In genomic region chr6:17912521-17912920, GRCh38 we compare ENCODE assay signal across 19 cellular contexts.
DNase-seq lines count a peak whose midpoint lies in the region; ATAC-seq and TF ChIP-seq lines count a peak whose summit lies in the region.
"Had no signal": no experiment of that assay in that cellular context is flagged by ENCODE, and none has a peak within 500 bp of the region (broad histone marks: within the 10 kb centered on the region; RNA-seq: fewer than 3 reads in every experiment).

No MANE protein-coding gene starts in this region.

- H3K27ac Mint-ChIP-seq in GM23338 (no peak overlapping the region), WTC11 (peak overlapping the region; percentile 14; the same call in 1 of the 2 replicates)
- H3K27ac Mint-ChIP-seq: B cell; CD4-positive, CD25-positive, alpha-beta regulatory T cell; CD8-positive, alpha-beta T cell had no signal

- no peak overlapping the region for H3K9ac ChIP-seq in HUES48 (ENCODE audit: low read depth, low read length)
- H3K9ac ChIP-seq: BLaER1 had no signal

- ATAC-seq in GM23338 (no peak), WTC11 (no peak), gastrocnemius medialis (no peak), GM19395 (IDR thresholded peaks at IDR 0.05; ENCODE audit: unreplicated experiment) (no peak)
- ATAC-seq: CD8-positive, alpha-beta T cell; GM12878 had no signal

- intact Hi-C loops in gastrocnemius medialis (cut with DNase I; ENCODE audit: low total_unique reads): no loop called here

- no peaks in the 10 kb centered on the region for H3K9me3 ChIP-seq in HUES48 (ENCODE audit: control insufficient read depth, insufficient read depth, low read length)
- H3K9me3 ChIP-seq in gastrocnemius medialis: no peaks in the 10 kb centered on the region
- H3K9me3 ChIP-seq: HAP-1 had no signal

- H4K20me1 ChIP-seq in GM23338 (replicated peaks; ENCODE audit: insufficient read depth): 0 out of 2 replicates have a peak, but pooled peaks cover 2% of the 10 kb centered on the region
- H4K20me1 ChIP-seq: BLaER1 had no signal

- 0 out of 2 replicates have a peak, but pooled peaks cover 4% of the 10 kb centered on the region for H3F3A ChIP-seq in GM23338 (replicated peaks; ENCODE audit: low read depth)

- no peaks in the 10 kb centered on the region for H3K27me3 ChIP-seq in GM23338 (ENCODE audit: insufficient read depth)
- no peaks in the 10 kb centered on the region for H3K27me3 ChIP-seq in HUES48 (ENCODE audit: control insufficient read depth, insufficient read depth, low read length)
- no peaks in the 10 kb centered on the region for H3K27me3 ChIP-seq in gastrocnemius medialis
- H3K27me3 ChIP-seq: BLaER1 had no signal

- CTCF ChIA-PET in WTC11 (lab: Charles Lee): interaction anchor here (0.6 to 2.3 kb wide), 3 partner anchors 11 to 209 kb away, joined by 4 to 10 read pairs (median 8); partner anchors contain the start of gene NHLRC1

- H3K36me3 ChIP-seq in GM23338 (ENCODE audit: insufficient read depth) (no peaks in the 10 kb centered on the region), HUES48 (ENCODE audit: control insufficient read depth, insufficient read depth, low read length) (no peaks in the 10 kb centered on the region), gastrocnemius medialis (no peaks in the 10 kb centered on the region)
- H3K36me3 ChIP-seq: BLaER1, HAP-1 had no signal

- H3K4me1 Mint-ChIP-seq in GM23338 (peaks cover 30% of the 10 kb centered on the region), WTC11 (peaks cover 30% of the 10 kb centered on the region)
- H3K4me1 Mint-ChIP-seq: CD4-positive, CD25-positive, alpha-beta regulatory T cell had no signal

- peaks cover 36% of the 10 kb centered on the region for H3K4me1 ChIP-seq in GM23338 (ENCODE audit: insufficient read depth)
- peaks cover 33% of the 10 kb centered on the region for H3K4me1 ChIP-seq in HUES48 (ENCODE audit: control insufficient read depth, insufficient read depth, low read length)
- peaks cover 58 to 73% of the 10 kb centered on the region in 2 donors for H3K4me1 ChIP-seq in gastrocnemius medialis
- H3K4me1 ChIP-seq: HAP-1 had no signal

- no peak overlapping the region for H2AFZ ChIP-seq in GM23338

- peak overlapping the region; percentile 56 for H3K4me2 ChIP-seq in GM23338
- H3K4me2 ChIP-seq: BLaER1 had no signal

- in situ Hi-C loops in gastrocnemius medialis (cut with MboI; ENCODE audit: low sequenced_read_pairs in 4 of 4): no loop called here

- H3K4me3 ChIP-seq in GM23338 (no peak overlapping the region), HUES48 (ENCODE audit: low read depth, low read length) (no peak overlapping the region; the same call in 1 of the 2 replicates), gastrocnemius medialis (no peak overlapping the region)
- H3K4me3 ChIP-seq: BLaER1, GM12878, HAP-1 had no signal

- no peak for TF ChIP-seq POLR2A in gastrocnemius medialis (IDR thresholded peaks at IDR 0.05)

- no peak overlapping the region for H3K4me3 Mint-ChIP-seq in GM23338
- no peak overlapping the region for H3K4me3 Mint-ChIP-seq in WTC11
- H3K4me3 Mint-ChIP-seq: B cell; CD4-positive, CD25-positive, alpha-beta regulatory T cell; CD8-positive, alpha-beta T cell had no signal

- H3K9me3 Mint-ChIP-seq in GM23338: no peaks in the 10 kb centered on the region
- peaks cover 4% of the 10 kb centered on the region for H3K9me3 Mint-ChIP-seq in WTC11
- H3K9me3 Mint-ChIP-seq: CD4-positive, CD25-positive, alpha-beta regulatory T cell; CD8-positive, alpha-beta T cell had no signal

- H3K27ac ChIP-seq in GM23338 (ENCODE audit: low read depth) (peak overlapping the region; percentile 30; the same call in 1 of the 2 replicates), HUES48 (ENCODE audit: low read depth, low read length) (peak overlapping the region; percentile 56), gastrocnemius medialis (peak overlapping the region in 3 of 4 donors; percentile 16 to 89 (median 32))
- H3K27ac ChIP-seq: BLaER1, C4-2B had no signal

- H3K36me3 Mint-ChIP-seq in GM23338 (ENCODE audit: low read depth): peaks cover 2% of the 10 kb centered on the region; the same call in 1 of the 3 replicates
- H3K36me3 Mint-ChIP-seq in WTC11: peaks cover 4% of the 10 kb centered on the region; the same call in 1 of the 2 replicates
- H3K36me3 Mint-ChIP-seq: CD4-positive, CD25-positive, alpha-beta regulatory T cell; CD8-positive, alpha-beta T cell had no signal

- H3K27me3 Mint-ChIP-seq in GM23338 (ENCODE audit: insufficient read depth, low read depth, poor library complexity) (peaks cover 2% of the 10 kb centered on the region), WTC11 (ENCODE audit: low read depth) (no peaks in the 10 kb centered on the region)
- H3K27me3 Mint-ChIP-seq: B cell had no signal

- H3K79me2 ChIP-seq in GM23338 (replicated peaks; ENCODE audit: insufficient read depth): peaks cover 83% of the 10 kb centered on the region

- no peak for TF ChIP-seq CTCF in GM23338 (conservative IDR thresholded peaks at IDR 0.05; ENCODE audit: low read depth in 2 of 2)
- no peak for TF ChIP-seq CTCF in WTC11 (IDR thresholded peaks at IDR 0.05)
- TF ChIP-seq CTCF in gastrocnemius medialis (IDR thresholded peaks at IDR 0.05 in 4 of 5, conservative IDR thresholded peaks at IDR 0.05 in 1 of 5): no peak

- DNase-seq in GM23338 (ENCODE audit: low spot score): no peak
- DNase-seq in WTC11 (ENCODE audit: low spot score): no peak
- no peak for DNase-seq in gastrocnemius medialis
- no peak for DNase-seq in HK-2 (ENCODE audit: unreplicated experiment)
- DNase-seq in AG08396 (ENCODE audit: low spot score): no peak
- DNase-seq: CD4-positive, CD25-positive, alpha-beta regulatory T cell; CD8-positive, alpha-beta T cell; DMS 273 treated with DMSO at 0.1 percent for 48 hours; DMS79; EL; GDM1; GOT3 had no signal

- H3K9me2 ChIP-seq in GM23338 (ENCODE audit: insufficient read depth): no peaks in the 10 kb centered on the region

- POLR2A ChIA-PET in WTC11 (lab: Charles Lee): no interaction called here

TF ChIP-seq in GM23338, 12 proteins besides CTCF, POLR2A, EP300 and RAD21 (continues in another document):
- TF ChIP-seq CREB1 (CRISPR knock-in tag; IDR thresholded peaks at IDR 0.05; ENCODE audit: low read depth): no peak
- TF ChIP-seq POLR2AphosphoS5 (IDR thresholded peaks at IDR 0.05; ENCODE audit: low read depth): no peak
- no peak for TF ChIP-seq NANOG (IDR thresholded peaks at IDR 0.05; ENCODE audit: borderline replicate concordance)
- TF ChIP-seq EZH2phosphoT487 (IDR thresholded peaks at IDR 0.05; ENCODE audit: unreplicated experiment): no peak
- no peak for TF ChIP-seq ETS1 (IDR thresholded peaks at IDR 0.05)
- no peak for TF ChIP-seq EZH2 (IDR thresholded peaks at IDR 0.05; ENCODE audit: low read depth, unreplicated experiment)

TF ChIP-seq in WTC11, 78 proteins besides CTCF, POLR2A, EP300 and RAD21 (continues in another document):
- TF ChIP-seq, protein P1, sequence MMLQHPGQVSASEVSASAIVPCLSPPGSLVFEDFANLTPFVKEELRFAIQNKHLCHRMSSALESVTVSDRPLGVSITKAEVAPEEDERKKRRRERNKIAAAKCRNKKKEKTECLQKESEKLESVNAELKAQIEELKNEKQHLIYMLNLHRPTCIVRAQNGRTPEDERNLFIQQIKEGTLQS (CRISPR knock-in tag; conservative IDR thresholded peaks at IDR 0.05): no peak
- TF ChIP-seq, protein P2, sequence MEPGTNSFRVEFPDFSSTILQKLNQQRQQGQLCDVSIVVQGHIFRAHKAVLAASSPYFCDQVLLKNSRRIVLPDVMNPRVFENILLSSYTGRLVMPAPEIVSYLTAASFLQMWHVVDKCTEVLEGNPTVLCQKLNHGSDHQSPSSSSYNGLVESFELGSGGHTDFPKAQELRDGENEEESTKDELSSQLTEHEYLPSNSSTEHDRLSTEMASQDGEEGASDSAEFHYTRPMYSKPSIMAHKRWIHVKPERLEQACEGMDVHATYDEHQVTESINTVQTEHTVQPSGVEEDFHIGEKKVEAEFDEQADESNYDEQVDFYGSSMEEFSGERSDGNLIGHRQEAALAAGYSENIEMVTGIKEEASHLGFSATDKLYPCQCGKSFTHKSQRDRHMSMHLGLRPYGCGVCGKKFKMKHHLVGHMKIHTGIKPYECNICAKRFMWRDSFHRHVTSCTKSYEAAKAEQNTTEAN (CRISPR knock-in tag; IDR thresholded peaks at IDR 0.05): no peak
- TF ChIP-seq, protein P3, sequence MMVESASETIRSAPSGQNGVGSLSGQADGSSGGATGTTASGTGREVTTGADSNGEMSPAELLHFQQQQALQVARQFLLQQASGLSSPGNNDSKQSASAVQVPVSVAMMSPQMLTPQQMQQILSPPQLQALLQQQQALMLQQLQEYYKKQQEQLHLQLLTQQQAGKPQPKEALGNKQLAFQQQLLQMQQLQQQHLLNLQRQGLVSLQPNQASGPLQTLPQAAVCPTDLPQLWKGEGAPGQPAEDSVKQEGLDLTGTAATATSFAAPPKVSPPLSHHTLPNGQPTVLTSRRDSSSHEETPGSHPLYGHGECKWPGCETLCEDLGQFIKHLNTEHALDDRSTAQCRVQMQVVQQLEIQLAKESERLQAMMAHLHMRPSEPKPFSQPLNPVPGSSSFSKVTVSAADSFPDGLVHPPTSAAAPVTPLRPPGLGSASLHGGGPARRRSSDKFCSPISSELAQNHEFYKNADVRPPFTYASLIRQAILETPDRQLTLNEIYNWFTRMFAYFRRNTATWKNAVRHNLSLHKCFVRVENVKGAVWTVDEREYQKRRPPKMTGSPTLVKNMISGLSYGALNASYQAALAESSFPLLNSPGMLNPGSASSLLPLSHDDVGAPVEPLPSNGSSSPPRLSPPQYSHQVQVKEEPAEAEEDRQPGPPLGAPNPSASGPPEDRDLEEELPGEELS (CRISPR knock-in tag; IDR thresholded peaks at IDR 0.05): no peak
- no peak for TF ChIP-seq ZNF281 (CRISPR knock-in tag; IDR thresholded peaks at IDR 0.05)
